In genomic region chr11:111067994-111068393, GRCh38 we compare ENCODE assay signal across 24 cellular contexts.
"Had no signal": no experiment of that assay in that cellular context is flagged by ENCODE, and none has a peak within 500 bp of the region (broad histone marks: within the 10 kb centered on the region; RNA-seq: fewer than 3 reads in every experiment).

No MANE protein-coding gene starts in this region.

- H3K36me3 ChIP-seq: esophagus muscularis mucosa, gastroesophageal sphincter, heart left ventricle, left lung, lower lobe of right lung had no signal

- DNase-seq: dermis blood vessel endothelial cell; dorsolateral prefrontal cortex; effector CD4-positive, alpha-beta T cell; effector memory CD4-positive, alpha-beta T cell; foreskin keratinocyte; heart left ventricle; hypothalamus; immature natural killer cell; left cardiac atrium; left lung; left ventricle myocardium superior; lower lobe of right lung; mesenchymal stem cell; mucosa of descending colon; naive B cell had no signal

- H2AFZ ChIP-seq: hepatocyte had no signal

- H3K4me3 ChIP-seq: coronary artery, dorsolateral prefrontal cortex, esophagus muscularis mucosa, gastroesophageal sphincter, heart left ventricle, hepatocyte, left lung, lower lobe of right lung, mucosa of descending colon had no signal

- H3K4me1 ChIP-seq: foreskin keratinocyte, heart left ventricle, left lung, lower lobe of right lung had no signal

- H3K4me2 ChIP-seq: hepatocyte had no signal

- FAIRE-seq: colon, endothelial cell of umbilical vein, frontal cortex, islet of Langerhans, keratinocyte had no signal

- H3K27ac ChIP-seq: coronary artery, dorsolateral prefrontal cortex, esophagus muscularis mucosa, foreskin keratinocyte, gastroesophageal sphincter, heart left ventricle, hepatocyte, left lung, lower lobe of right lung had no signal

- H3K79me2 ChIP-seq: hepatocyte had no signal

- H3K27me3 ChIP-seq: dorsolateral prefrontal cortex, esophagus muscularis mucosa, foreskin keratinocyte, gastroesophageal sphincter, heart left ventricle, hepatocyte, left lung had no signal
